23 cellular contexts compared by ENCODE assay signal in the genomic region with DNA sequence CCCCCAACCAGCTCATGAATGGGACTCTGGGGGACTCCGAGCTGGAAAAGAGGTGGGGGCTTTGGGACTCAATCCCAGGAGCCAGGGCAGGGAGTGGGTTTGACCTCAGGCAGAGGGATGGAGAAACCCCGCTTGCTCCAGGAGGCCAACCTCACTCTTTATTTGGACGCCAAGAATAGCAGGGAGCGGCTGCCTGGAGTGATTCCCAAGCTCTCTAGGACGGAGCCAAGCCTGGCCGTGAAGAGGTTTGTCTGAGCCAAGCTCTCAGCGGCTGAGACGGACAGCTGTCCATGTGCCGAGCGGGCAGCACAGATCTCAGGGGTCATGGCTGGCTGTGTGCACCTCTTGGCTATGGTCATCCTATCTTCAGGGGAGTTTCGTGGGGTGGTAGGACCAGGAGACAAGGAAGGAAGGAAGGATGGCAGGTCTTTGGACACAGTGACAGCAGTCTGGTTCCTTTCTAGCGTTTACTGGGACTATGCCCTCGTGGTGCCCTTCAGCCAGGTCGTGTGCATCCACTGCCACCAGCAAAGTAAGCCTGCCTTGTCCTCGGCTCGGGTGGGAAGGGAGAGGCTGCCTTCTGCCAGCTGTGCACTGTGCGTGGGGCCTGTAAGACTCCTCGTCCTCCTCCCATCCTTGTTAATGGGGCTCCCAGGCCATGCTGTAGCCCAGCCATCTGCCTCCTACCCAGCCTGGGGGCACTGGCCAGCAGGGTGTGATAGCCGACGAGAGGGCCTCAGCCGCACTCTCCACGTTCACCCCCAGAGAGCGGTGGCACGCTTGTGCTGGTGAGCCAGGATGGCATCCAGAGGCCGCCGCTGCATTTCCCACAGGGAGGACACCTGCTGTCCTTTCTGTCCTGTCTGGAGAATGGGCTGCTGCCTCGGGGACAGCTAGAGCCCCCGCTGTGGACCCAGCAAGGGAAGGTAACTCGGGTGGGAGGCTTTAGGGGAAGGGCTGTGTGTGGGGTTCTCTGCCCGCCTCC. TPM values are rescaled to one million over a fixed set of nuclear protein-coding genes. Genes with fewer than 3 reads are reported as not detected.
DNase-seq lines count a peak whose midpoint lies in the region; ATAC-seq and TF ChIP-seq lines count a peak whose summit lies in the region.
"Had no signal": no experiment of that assay in that cellular context is flagged by ENCODE, and none has a peak within 500 bp of the region (broad histone marks: within the 10 kb centered on the region; RNA-seq: fewer than 3 reads in every experiment).

No MANE protein-coding gene starts in this region.

- no peak overlapping the region for H3K27ac ChIP-seq in neuronal stem cell (replicated peaks; ENCODE audit: low read length)
- H3K27ac ChIP-seq in Peyer's patch, result no peak overlapping the region
- H3K27ac ChIP-seq in vagina, result no peak overlapping the region
- H3K27ac ChIP-seq in PC-9, result no peak overlapping the region
- H3K27ac ChIP-seq: A549, epithelial cell of prostate, foreskin keratinocyte, lower lobe of right lung, VCaP had no signal

- no peaks in the 10 kb centered on the region for H4K20me1 ChIP-seq in PC-9 (ENCODE audit: insufficient read depth)

- H3K18ac ChIP-seq in neuronal stem cell (ENCODE audit: low read length), result no peak overlapping the region

- peak overlapping the region; percentile 25 for H3K23ac ChIP-seq in neuronal stem cell (ENCODE audit: low read depth, low read length, poor library complexity)

- no peaks in the 10 kb centered on the region for H3K27me3 ChIP-seq in neuronal stem cell (ENCODE audit: control insufficient read depth in 3 of 3, insufficient read depth in 3 of 3, low read depth in 1 of 3, low read length in 3 of 3)
- no peaks in the 10 kb centered on the region for H3K27me3 ChIP-seq in Peyer's patch
- H3K27me3 ChIP-seq in vagina, result no peaks in the 10 kb centered on the region
- no peaks in the 10 kb centered on the region for H3K27me3 ChIP-seq in PC-9 (ENCODE audit: insufficient read depth, low read depth)
- H3K27me3 ChIP-seq: foreskin keratinocyte had no signal

- no peak for TF ChIP-seq CTCF in Peyer's patch (IDR thresholded peaks at IDR 0.05)
- TF ChIP-seq CTCF in vagina (IDR thresholded peaks at IDR 0.05), result no peak
- TF ChIP-seq CTCF in PC-9 (conservative IDR thresholded peaks at IDR 0.05), result no peak

- H4K8ac ChIP-seq in neuronal stem cell (ENCODE audit: low read depth, low read length), result no peak overlapping the region

- no peak overlapping the region for H2BK120ac ChIP-seq in neuronal stem cell (ENCODE audit: low read depth, low read length)

- no TSS peak for BruUV-seq in PC-9 (replicated peaks; lab: Mats Ljungman, UMichigan)

- in situ Hi-C loops in G401 (cut with HindIII; ENCODE audit: low sequenced_read_pairs), result no loop called here

- no peak overlapping the region for H3K4ac ChIP-seq in neuronal stem cell (ENCODE audit: low read length)

- intact Hi-C loops in left cardiac atrium (cut with DNase I) (loop anchor here in 1 of 2 donors (10.0 kb wide), 1 partner anchor 50 kb away; no protein-coding TSS in a partner anchor), vagina (cut with DNase I) (no loop called here), PC-9 (cut with micrococcal nuclease; ENCODE audit: unreplicated experiment) (no loop called here)

- H3K9me2 ChIP-seq in PC-9 (ENCODE audit: insufficient read depth), result no peaks in the 10 kb centered on the region

- H2BK15ac ChIP-seq in neuronal stem cell (ENCODE audit: low read length), result no peak overlapping the region

- peak overlapping the region; percentile 7 for H3K9ac ChIP-seq in neuronal stem cell (ENCODE audit: low read depth, low read length, poor library complexity)

- TF ChIP-seq POLR2A in Peyer's patch (IDR thresholded peaks at IDR 0.05), result no peak
- no peak for TF ChIP-seq POLR2A in vagina (IDR thresholded peaks at IDR 0.05)

- no peak overlapping the region for H3K14ac ChIP-seq in neuronal stem cell (ENCODE audit: low read length)

- H2AK5ac ChIP-seq in neuronal stem cell (ENCODE audit: low read depth, low read length), result no peak overlapping the region

- H3K4me2 ChIP-seq in neuronal stem cell (ENCODE audit: insufficient read depth, low read length, poor library complexity, severe bottlenecking), result no peak overlapping the region
- no peak overlapping the region for H3K4me2 ChIP-seq in PC-9
- H3K4me2 ChIP-seq: A549 had no signal

- no peaks in the 10 kb centered on the region for H3K79me2 ChIP-seq in PC-9 (ENCODE audit: low read depth)

- DNase-seq in G401 (ENCODE audit: low spot score), result peak; percentile 70
- peak; percentile 59 for DNase-seq in cerebellar cortex (ENCODE audit: low spot score)
- peak; percentile 77 for DNase-seq in left cardiac atrium
- DNase-seq in neuronal stem cell (ENCODE audit: low spot score), result no peak
- DNase-seq in Peyer's patch, result no peak
- DNase-seq in vagina (ENCODE audit: extremely low spot score in 2 of 2), result no peak
- DNase-seq in PC-9, result no peak
- DNase-seq: cerebellar nuclear complex; effector CD4-positive, alpha-beta T cell; foreskin keratinocyte; GF-D8; GOT3; lower lobe of right lung; NCI-H524 treated with DMSO at 0.1 percent for 48 hours; small intestine; stimulated activated CD4-positive, alpha-beta T cell treated with anti-CD3 and anti-CD28 coated beads, Interleukin-2, amount 100 ng/mL, for 48 hours had no signal

- CTCF ChIA-PET in PC-9 (lab: Charles Lee), result no interaction called here

- no peak overlapping the region for H2BK5ac ChIP-seq in neuronal stem cell (ENCODE audit: low read length)

- no CpG with 5 or more reads among the region's 30 CpGs for WGBS in neuronal stem cell (ENCODE audit: extremely low coverage in 2 of 2, insufficient read length in 2 of 2, insufficient replicate concordance in 1 of 2), 2 donors

- peaks cover 17% of the 10 kb centered on the region; the same call in 1 of the 2 replicates for H3F3A ChIP-seq in PC-9 (ENCODE audit: insufficient read depth, low read depth)

- H2AFZ ChIP-seq in neuronal stem cell (ENCODE audit: low read length) (no peak overlapping the region), PC-9 (no peak overlapping the region)

- peaks cover 2% of the 10 kb centered on the region for H3K79me1 ChIP-seq in neuronal stem cell (ENCODE audit: low read depth, low read length)

- H3K4me1 ChIP-seq in neuronal stem cell (ENCODE audit: control insufficient read depth in 2 of 2, insufficient read depth in 1 of 2, low read depth in 1 of 2, low read length in 2 of 2), result peaks cover 0 to 6% of the 10 kb centered on the region in 2 donors
- peaks cover 0 to 5% (median 0%) of the 10 kb centered on the region in 4 donors for H3K4me1 ChIP-seq in Peyer's patch
- H3K4me1 ChIP-seq in vagina, result no peaks in the 10 kb centered on the region
- peaks cover 23% of the 10 kb centered on the region for H3K4me1 ChIP-seq in PC-9 (replicated peaks; ENCODE audit: insufficient read depth)
- H3K4me1 ChIP-seq: foreskin keratinocyte had no signal

- H3K36me3 ChIP-seq in neuronal stem cell (replicated peaks in 1 of 2; ENCODE audit: control insufficient read depth in 2 of 2, insufficient read depth in 2 of 2, low read length in 2 of 2), result peaks cover 42 to 52% of the 10 kb centered on the region in 2 donors
- H3K36me3 ChIP-seq in Peyer's patch, result peaks cover 0 to 41% (median 0%) of the 10 kb centered on the region in 3 donors
- peaks cover 0 to 23% of the 10 kb centered on the region in 2 donors for H3K36me3 ChIP-seq in vagina
- no peaks in the 10 kb centered on the region for H3K36me3 ChIP-seq in PC-9 (ENCODE audit: low read depth)

- H3K9me3 ChIP-seq in neuronal stem cell (replicated peaks in 1 of 2; ENCODE audit: control insufficient read depth in 2 of 2, insufficient read depth in 1 of 2, low read depth in 1 of 2, low read length in 2 of 2), result peaks cover 0 to 4% of the 10 kb centered on the region in 2 donors
- H3K9me3 ChIP-seq in Peyer's patch, result no peaks in the 10 kb centered on the region
- no peaks in the 10 kb centered on the region for H3K9me3 ChIP-seq in vagina
- no peaks in the 10 kb centered on the region for H3K9me3 ChIP-seq in PC-9 (ENCODE audit: insufficient read depth, low read depth)
- H3K9me3 ChIP-seq: A549, lower lobe of right lung had no signal

- POLR2A ChIA-PET in PC-9 (lab: Charles Lee; ENCODE audit: unreplicated experiment), result interaction anchor here (0.6 kb wide), 1 partner anchor 61 kb away, joined by 10 read pairs; a partner anchor contains a TSS

- peak; percentile 77 to 79 for ATAC-seq in left cardiac atrium
- no peak for ATAC-seq in GM18520 (IDR thresholded peaks at IDR 0.05; ENCODE audit: unreplicated experiment)
- ATAC-seq: A549; activated naive CD4-positive, alpha-beta T cell treated with anti-CD3 and anti-CD28 coated beads, Interleukin-2, amount 50 U/mL, for 72 hours; foreskin keratinocyte; K562; stimulated activated effector memory CD8-positive, alpha-beta T cell treated with anti-CD3 and anti-CD28 coated beads, Interleukin-12 subunit alpha, Interleukin-12 subunit beta, amount 100 ng/mL, for 72 hours had no signal

- no peak overlapping the region for H4K91ac ChIP-seq in neuronal stem cell (ENCODE audit: low read depth, low read length, poor library complexity)

- H3K4me3 ChIP-seq in neuronal stem cell (ENCODE audit: low read length in 2 of 2) (peak overlapping the region in 1 of 2 donors; percentile 32), Peyer's patch (no peak overlapping the region), vagina (no peak overlapping the region), PC-9 (no peak overlapping the region)
- H3K4me3 ChIP-seq: A549, K562, lower lobe of right lung had no signal

- no peak overlapping the region for H2BK12ac ChIP-seq in neuronal stem cell (ENCODE audit: low read length)

RNA-seq across cellular contexts. Expression of a gene that starts 27.1 kb away (rescaled TPM):
- total RNA-seq in G401 (2014; rRNA removed; shearing (Covaris generic)), result 24.7 and 35.2 TPM in 2 replicates
- total RNA-seq in left cardiac atrium (10 to 100 TPM; 30.7 to 35.5 TPM), Peyer's patch (100 to 1,000 TPM in 3 of 4 donors, 10 to 100 TPM in 1; 48.5 to 151 (median 113) TPM), vagina (60.2 TPM), PC-9 (2021) (62.0 and 65.7 TPM in 2 replicates)
- 69.6 TPM for polyA plus RNA-seq in neuronal stem cell (2013, experiment 1 of 2)
- polyA plus RNA-seq in neuronal stem cell (2013, experiment 2 of 2), result 67.4 TPM

RNA-seq across cellular contexts. Expression of a gene that starts 28.2 kb away (rescaled TPM):
- 46.8 and 63.3 TPM in 2 replicates for total RNA-seq in G401 (2014; rRNA removed; shearing (Covaris generic))
- total RNA-seq in left cardiac atrium (10 to 100 TPM; 15.9 to 25.3 TPM), Peyer's patch (10 to 100 TPM in 3 of 4 donors, 1 to 10 TPM in 1; 5.6 to 87.5 (median 28.6) TPM), vagina (17.7 TPM), PC-9 (2021) (42.3 and 42.5 TPM in 2 replicates)
- polyA plus RNA-seq in neuronal stem cell (2013, experiment 1 of 2), result 13.1 TPM
- polyA plus RNA-seq in neuronal stem cell (2013, experiment 2 of 2), result 13.0 TPM

RNA-seq across cellular contexts. Expression of a gene that starts 36.4 kb away (rescaled TPM):
- total RNA-seq in G401 (2014; rRNA removed; shearing (Covaris generic)), result 2.4 and 3.2 TPM in 2 replicates
- total RNA-seq in left cardiac atrium (10 to 100 TPM; 11.2 to 12.7 TPM), Peyer's patch (10 to 100 TPM in 3 of 4 donors, 1 to 10 TPM in 1; 9.5 to 57.8 (median 39.0) TPM), vagina (28.5 TPM), PC-9 (2021) (60.7 and 72.3 TPM in 2 replicates)
- 14.3 TPM for polyA plus RNA-seq in neuronal stem cell (2013, experiment 1 of 2)
- polyA plus RNA-seq in neuronal stem cell (2013, experiment 2 of 2), result 15.1 TPM

Comparison
In these comparisons a context has a peak if more than half of its experiments do, and no peak if none do; other contexts are left out.
1. DNase-seq: peak in G401 (single experiment), cerebellar cortex (single experiment) and left cardiac atrium (single experiment); none in neuronal stem cell (single experiment), Peyer's patch (0 of 3), vagina (0 of 2) and PC-9 (0 of 2).